9 cellular contexts compared by ENCODE assay signal in the genomic region with DNA sequence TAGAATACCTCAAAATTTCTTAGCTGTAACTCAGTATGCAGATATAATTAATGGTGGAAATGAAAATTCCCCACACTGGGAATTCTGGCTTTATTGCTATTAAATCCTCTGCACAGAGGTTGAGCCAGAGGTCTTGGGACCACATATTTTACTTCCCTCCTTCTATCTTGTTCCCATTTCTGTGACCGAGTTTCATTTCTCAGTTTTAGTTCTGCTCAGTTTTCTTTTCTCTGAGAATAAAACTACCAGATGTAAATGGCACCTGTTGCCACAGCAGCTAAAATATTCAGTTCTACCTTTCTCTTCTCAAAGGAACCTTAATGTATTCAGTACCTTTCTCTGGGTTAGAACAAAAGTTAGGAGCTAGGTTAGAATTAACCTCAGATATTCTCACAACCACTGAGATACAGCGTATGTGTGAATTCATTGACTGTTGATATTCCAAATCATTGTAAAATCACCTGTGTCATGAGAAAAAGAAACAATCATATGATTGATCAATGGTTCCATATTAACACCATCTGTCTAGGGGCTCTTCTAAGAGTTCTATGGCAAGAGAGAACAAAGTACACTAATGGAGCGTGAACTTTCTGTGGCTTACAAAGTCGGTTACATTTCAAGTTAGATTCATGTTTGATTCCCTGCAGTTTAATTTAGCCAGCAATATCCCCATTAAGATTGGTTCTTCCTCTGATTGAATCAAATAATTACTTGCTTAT.
A peak's percentile ranks its signal among the peaks of the same experiment; 100 is the strongest.
DNase-seq lines count a peak whose midpoint lies in the region; ATAC-seq, FAIRE-seq and TF ChIP-seq lines count a peak whose summit lies in the region.
"Had no signal": no experiment of that assay in that cellular context is flagged by ENCODE, and none has a peak within 500 bp of the region (broad histone marks: within the 10 kb centered on the region; RNA-seq: fewer than 3 reads in every experiment).

No MANE protein-coding gene starts in this region.

- peak overlapping the region; percentile 12 for H3K4me3 Mint-ChIP-seq in memory B cell

- H3K27me3 Mint-ChIP-seq in memory B cell, result no peaks in the 10 kb centered on the region

- H3K9me3 Mint-ChIP-seq in memory B cell, result peaks cover 1% of the 10 kb centered on the region

- H3K36me3 Mint-ChIP-seq in memory B cell, result no peaks in the 10 kb centered on the region

- no peak for FAIRE-seq in D721Med (lab: Jason Lieb, UNC)

- H3K4me1 Mint-ChIP-seq in memory B cell, result peaks cover 19% of the 10 kb centered on the region

- H3K27ac Mint-ChIP-seq in memory B cell, result peak overlapping the region; percentile 90

- peak; percentile 97 for ATAC-seq in GM18907 (IDR thresholded peaks at IDR 0.05; ENCODE audit: unreplicated experiment)
- peak; percentile 99 for ATAC-seq in GM21717 (IDR thresholded peaks at IDR 0.05; ENCODE audit: unreplicated experiment)
- peak; percentile 97 for ATAC-seq in HG03159 (IDR thresholded peaks at IDR 0.05; ENCODE audit: unreplicated experiment)
- peak; percentile 92 for ATAC-seq in memory B cell (ENCODE audit: low read depth)
- ATAC-seq: gastroesophageal sphincter had no signal

- DNase-seq in memory B cell (ENCODE audit: low spot score in 2 of 2), result no peak
- no peak for DNase-seq in NCI-H2107 (lab: John Stamatoyannopoulos, UW)
- no peak for DNase-seq in D721Med (ENCODE audit: insufficient read length, low spot score)
- DNase-seq in kidney tubule cell (ENCODE audit: low spot score), result no peak
- DNase-seq: NCI-H1694 treated with DMSO at 0.1 percent for 48 hours had no signal

- TF ChIP-seq CTCF in D721Med (IDR thresholded peaks at IDR 0.05; ENCODE audit: insufficient read depth, missing control alignments), result no peak
